21 cellular contexts compared by ENCODE assay signal in genomic region chr3:160808838-160809237, GRCh38. TPM values are rescaled to one million over a fixed set of nuclear protein-coding genes. Genes with fewer than 3 reads are reported as not detected.
DNase-seq lines count a peak whose midpoint lies in the region; ATAC-seq and TF ChIP-seq lines count a peak whose summit lies in the region.
"Had no signal": no experiment of that assay in that cellular context is flagged by ENCODE, and none has a peak within 500 bp of the region (broad histone marks: within the 10 kb centered on the region; RNA-seq: fewer than 3 reads in every experiment).

No MANE protein-coding gene starts in this region.

- no peak overlapping the region for H3K27ac Mint-ChIP-seq in stimulated activated naive B cell treated with anti-CD40 and anti-IgM and Interleukin-4, amounts not matched to agents 10 μg/mL and 1 μg/mL and 100 μg/mL, for 72 hours
- H3K27ac Mint-ChIP-seq: activated CD4-positive, alpha-beta T cell treated with anti-CD3 and anti-CD28 coated beads, Interleukin-2, amount 10 ng/mL, durations not matched to agents 24 days and 14 days; activated T-helper 2 cell treated with anti-CD3 and anti-CD28 coated beads, Interferon-gamma antibody, Interleukin-2, Interleukin-4, amounts not matched to agents 10 μg/mL and 5 μg/mL and 100 μg/mL, durations not matched to agents 14 hours and 24 hours and 36 hours had no signal

- H3K36me3 Mint-ChIP-seq in stimulated activated naive B cell treated with anti-CD40 and anti-IgM and Interleukin-4, amounts not matched to agents 10 μg/mL and 1 μg/mL and 100 μg/mL, for 72 hours = no peaks in the 10 kb centered on the region

- peak overlapping the region; percentile 79 for H3K27ac ChIP-seq in right cardiac atrium (ENCODE audit: low read length)
- H3K27ac ChIP-seq in stomach = peak overlapping the region; percentile 18 to 69 (median 54)
- H3K27ac ChIP-seq: left lung, RWPE1 had no signal

- intact Hi-C loops in right cardiac atrium (cut with DNase I) = loop anchor here in 1 of 4 donors (5.0 kb wide), 1 partner anchor 52 kb away; the partner anchor contains the start of gene PPM1L
- intact Hi-C loops in stomach (cut with DNase I; ENCODE audit: low total_unique reads) = no loop called here

- DNase-seq in NCI-H1694 treated with DMSO at 0.1 percent for 48 hours (lab: John Stamatoyannopoulos, UW) (peak; percentile 54), NCI-H1694 (lab: John Stamatoyannopoulos, UW) (no peak), cerebellar nuclear complex (lab: John Stamatoyannopoulos, UW) (peak; percentile 6 to 47), right cardiac atrium (peak; percentile 22 to 68 (median 62)), stomach (peak; percentile 78), midbrain (lab: John Stamatoyannopoulos, UW) (no peak), islet precursor cell (no peak)
- DNase-seq in stimulated activated naive B cell treated with anti-CD40 and anti-IgM and Interleukin-4, amounts not matched to agents 10 μg/mL and 1 μg/mL and 100 μg/mL, for 72 hours = no peak
- DNase-seq: 8988T; activated CD4-positive, alpha-beta T cell treated with anti-CD3 and anti-CD28 coated beads, Interleukin-2, amount 10 ng/mL, durations not matched to agents 24 days and 14 days; GF-D8; H7; left lung; NCI-H1436 treated with DMSO at 0.1 percent for 48 hours; NK-92 treated with Interleukin-12 subunit alpha and Interleukin-12 subunit beta, amount 100 ng/mL, for 24 hours; stimulated activated CD4-positive, alpha-beta T cell treated with anti-CD3 and anti-CD28 coated beads, Interleukin-2, amount 100 ng/mL, for 48 hours; uterus had no signal

- H3K4me1 Mint-ChIP-seq in stimulated activated naive B cell treated with anti-CD40 and anti-IgM and Interleukin-4, amounts not matched to agents 10 μg/mL and 1 μg/mL and 100 μg/mL, for 72 hours = peaks cover 4 to 8% of the 10 kb centered on the region in 2 donors
- H3K4me1 Mint-ChIP-seq: activated CD4-positive, alpha-beta T cell treated with anti-CD3 and anti-CD28 coated beads, Interleukin-2, amount 10 ng/mL, durations not matched to agents 24 days and 14 days had no signal

- no peaks in the 10 kb centered on the region for H3K9me3 Mint-ChIP-seq in stimulated activated naive B cell treated with anti-CD40 and anti-IgM and Interleukin-4, amounts not matched to agents 10 μg/mL and 1 μg/mL and 100 μg/mL, for 72 hours
- H3K9me3 Mint-ChIP-seq: activated CD4-positive, alpha-beta T cell treated with anti-CD3 and anti-CD28 coated beads, Interleukin-2, amount 10 ng/mL, durations not matched to agents 24 days and 14 days; activated T-helper 2 cell treated with anti-CD3 and anti-CD28 coated beads, Interferon-gamma antibody, Interleukin-2, Interleukin-4, amounts not matched to agents 10 μg/mL and 5 μg/mL and 100 μg/mL, durations not matched to agents 14 hours and 24 hours and 36 hours had no signal

- no peak for TF ChIP-seq CTCF in stomach (IDR thresholded peaks at IDR 0.05)

- H3K27me3 ChIP-seq in right cardiac atrium (ENCODE audit: control insufficient read depth, insufficient read depth) (no peaks in the 10 kb centered on the region), stomach (no peaks in the 10 kb centered on the region)
- H3K27me3 ChIP-seq: BE2C, left lung, uterus had no signal

- TF ChIP-seq POLR2A in stomach (IDR thresholded peaks at IDR 0.05) = no peak

- no peaks in the 10 kb centered on the region for H3K27me3 Mint-ChIP-seq in stimulated activated naive B cell treated with anti-CD40 and anti-IgM and Interleukin-4, amounts not matched to agents 10 μg/mL and 1 μg/mL and 100 μg/mL, for 72 hours

- peaks cover 14% of the 10 kb centered on the region for H3K4me1 ChIP-seq in right cardiac atrium (ENCODE audit: control insufficient read depth, insufficient read depth, low read length)
- H3K4me1 ChIP-seq in stomach = peaks cover 14 to 71% (median 56%) of the 10 kb centered on the region in 4 donors
- H3K4me1 ChIP-seq: left lung had no signal

- peak; percentile 59 to 69 for ATAC-seq in right cardiac atrium
- no peak for ATAC-seq in stimulated activated naive B cell treated with anti-CD40 and anti-IgM and Interleukin-4, amounts not matched to agents 10 μg/mL and 1 μg/mL and 100 μg/mL, for 72 hours (replicated peaks)
- ATAC-seq: left lung had no signal

- 69% methylated on average over 3 of the region's 3 CpGs for WGBS in right cardiac atrium
- WGBS in stomach, 5 donors = 17 to 77% (median 35%) methylated on average over 3 of the region's 3 CpGs

- H3K9me3 ChIP-seq in right cardiac atrium (ENCODE audit: control insufficient read depth, low read length) (no peaks in the 10 kb centered on the region), stomach (no peaks in the 10 kb centered on the region)
- H3K9me3 ChIP-seq: BE2C, left lung, uterus had no signal

- TF ChIP-seq EP300 in stomach (IDR thresholded peaks at IDR 0.05) = no peak

- H3K4me3 Mint-ChIP-seq in stimulated activated naive B cell treated with anti-CD40 and anti-IgM and Interleukin-4, amounts not matched to agents 10 μg/mL and 1 μg/mL and 100 μg/mL, for 72 hours = no peak overlapping the region
- H3K4me3 Mint-ChIP-seq: activated CD4-positive, alpha-beta T cell treated with anti-CD3 and anti-CD28 coated beads, Interleukin-2, amount 10 ng/mL, durations not matched to agents 24 days and 14 days had no signal

- H3K36me3 ChIP-seq in stomach = no peaks in the 10 kb centered on the region
- H3K36me3 ChIP-seq: BE2C, left lung, uterus had no signal

- H3K4me3 ChIP-seq in right cardiac atrium (ENCODE audit: low read length) (no peak overlapping the region), stomach (no peak overlapping the region)
- H3K4me3 ChIP-seq: left lung, skin epidermis, uterus had no signal

RNA-seq across cellular contexts. Expression of gene PPM1L, which starts 52.8 kb away (rescaled TPM):
- total RNA-seq in right cardiac atrium (10 to 100 TPM; 23.4 to 31.7 (median 27.2) TPM), stomach (10 to 100 TPM; 14.6 to 45.1 (median 27.2) TPM)
- polyA plus RNA-seq in right cardiac atrium (6.1 TPM), stomach (1 to 10 TPM in 2 of 3 donors, under 1 TPM in 1; 0.61 to 2.6 (median 1.4) TPM)

Comparison
In these comparisons a context has a peak if more than half of its experiments do, and no peak if none do; other contexts are left out.
1. DNase-seq: peak in NCI-H1694 treated with DMSO at 0.1 percent for 48 hours (single experiment), cerebellar nuclear complex (2 of 2), right cardiac atrium (3 of 3) and stomach (single experiment); none in NCI-H1694 (single experiment), midbrain (single experiment), stimulated activated naive B cell treated with anti-CD40 and anti-IgM and Interleukin-4, amounts not matched to agents 10 μg/mL and 1 μg/mL and 100 μg/mL, for 72 hours (single experiment) and islet precursor cell (single experiment).
2. ATAC-seq: peak in right cardiac atrium (2 of 2); none in stimulated activated naive B cell treated with anti-CD40 and anti-IgM and Interleukin-4, amounts not matched to agents 10 μg/mL and 1 μg/mL and 100 μg/mL, for 72 hours (0 of 2).